8 cellular contexts compared by ENCODE assay signal in the genomic region with DNA sequence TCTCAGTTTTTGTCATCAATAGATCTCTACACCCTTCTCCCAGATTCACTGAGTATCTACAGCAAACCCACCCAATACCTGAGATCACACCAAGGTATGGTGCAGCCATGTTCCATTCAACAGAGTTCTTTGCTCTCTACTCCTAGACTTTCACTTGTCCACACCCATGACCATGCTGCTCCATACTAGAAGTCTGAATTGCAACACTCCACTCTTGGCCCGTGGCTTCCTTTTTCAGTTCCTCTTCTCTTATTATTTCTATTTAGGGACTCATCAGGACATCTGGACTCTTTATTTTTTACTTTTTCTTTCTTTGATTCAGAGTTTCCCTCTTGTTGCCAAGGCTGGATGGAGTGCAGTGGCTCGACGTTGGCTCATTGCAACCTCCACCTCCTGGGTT. TPM values are rescaled to one million over a fixed set of nuclear protein-coding genes. Genes with fewer than 3 reads are reported as not detected.
DNase-seq lines count a peak whose midpoint lies in the region; ATAC-seq and TF ChIP-seq lines count a peak whose summit lies in the region.
"Had no signal": no experiment of that assay in that cellular context is flagged by ENCODE, and none has a peak within 500 bp of the region (broad histone marks: within the 10 kb centered on the region; RNA-seq: fewer than 3 reads in every experiment).

No MANE protein-coding gene starts in this region.

- WGBS in prostate gland = 58% methylated on average over 3 of the region's 3 CpGs

- H3K9me3 Mint-ChIP-seq in stimulated activated naive CD8-positive, alpha-beta T cell treated with anti-CD3 and anti-CD28 coated beads, Interleukin-15, Interleukin-2, amounts not matched to agents 100 ng/mL and 50 ng/mL, for 24 hours = no peaks in the 10 kb centered on the region
- H3K9me3 Mint-ChIP-seq in Caco-2 (ENCODE audit: unreplicated experiment) = no peaks in the 10 kb centered on the region

- H3K9me3 ChIP-seq in prostate gland (no peaks in the 10 kb centered on the region), Caco-2 (no peaks in the 10 kb centered on the region)

- H3K4me1 ChIP-seq in prostate gland (replicated peaks) (peaks cover 4% of the 10 kb centered on the region), Caco-2 (no peaks in the 10 kb centered on the region; the same call in 1 of the 2 replicates)

- H3K4me3 Mint-ChIP-seq in stimulated activated naive CD8-positive, alpha-beta T cell treated with anti-CD3 and anti-CD28 coated beads, Interleukin-15, Interleukin-2, amounts not matched to agents 100 ng/mL and 50 ng/mL, for 24 hours = peak overlapping the region; percentile 49
- no peak overlapping the region for H3K4me3 Mint-ChIP-seq in Caco-2 (ENCODE audit: unreplicated experiment)

- peaks cover 0 to 4% of the 10 kb centered on the region in 2 donors for H3K36me3 ChIP-seq in prostate gland
- H3K36me3 ChIP-seq in Caco-2 (ENCODE audit: control insufficient read depth, insufficient read depth, low read length) = peaks cover 3% of the 10 kb centered on the region

- TF ChIP-seq CTCF in foreskin fibroblast (IDR thresholded peaks at IDR 0.05; ENCODE audit: low read depth, low read length) = no peak
- TF ChIP-seq CTCF in prostate gland (IDR thresholded peaks at IDR 0.05) = no peak
- TF ChIP-seq CTCF in Caco-2 (IDR thresholded peaks at IDR 0.05; ENCODE audit: insufficient read depth in 1 of 2, low read depth in 1 of 2, low read length in 1 of 2, severe bottlenecking in 1 of 2, unreplicated experiment in 1 of 2) = no peak

- peaks cover 76% of the 10 kb centered on the region for H3K4me1 Mint-ChIP-seq in stimulated activated naive CD8-positive, alpha-beta T cell treated with anti-CD3 and anti-CD28 coated beads, Interleukin-15, Interleukin-2, amounts not matched to agents 100 ng/mL and 50 ng/mL, for 24 hours (ENCODE audit: low read depth)
- H3K4me1 Mint-ChIP-seq in Caco-2 (ENCODE audit: low read depth, unreplicated experiment) = peaks cover 12% of the 10 kb centered on the region

- H3K27me3 ChIP-seq in prostate gland (replicated peaks; ENCODE audit: insufficient read depth) = no peaks in the 10 kb centered on the region
- no peaks in the 10 kb centered on the region for H3K27me3 ChIP-seq in Caco-2 (replicated peaks; ENCODE audit: control insufficient read depth, insufficient read depth, low read length)

- H3K4me3 ChIP-seq in foreskin fibroblast (ENCODE audit: low read depth in 1 of 2, low read length in 2 of 2) (no peak overlapping the region), prostate gland (no peak overlapping the region), Caco-2 (ENCODE audit: low read depth, low read length) (no peak overlapping the region)

- ATAC-seq in GM21447 (IDR thresholded peaks at IDR 0.05; ENCODE audit: unreplicated experiment) = peak; percentile 60

- intact Hi-C loops in prostate gland (cut with DNase I) = no loop called here
- intact Hi-C loops in Caco-2 (cut with micrococcal nuclease; ENCODE audit: unreplicated experiment) = loop anchor here (10.0 kb wide), 1 partner anchor 52 kb away; no protein-coding TSS in a partner anchor

- BruUV-seq in Caco-2 (replicated peaks; lab: Mats Ljungman, UMichigan) = no TSS peak

- CTCF ChIA-PET in Caco-2 (lab: Charles Lee) = interaction anchor here (0.6 to 0.8 kb wide), 2 partner anchors 14 to 152 kb away, joined by 3 to 4 read pairs; no protein-coding TSS in a partner anchor

- POLR2A ChIA-PET in Caco-2 (lab: Charles Lee) = no interaction called here

- no peak overlapping the region for H3K27ac ChIP-seq in prostate gland

- no peak for TF ChIP-seq POLR2A in prostate gland (IDR thresholded peaks at IDR 0.05)

- H3K27ac Mint-ChIP-seq in stimulated activated naive CD8-positive, alpha-beta T cell treated with anti-CD3 and anti-CD28 coated beads, Interleukin-15, Interleukin-2, amounts not matched to agents 100 ng/mL and 50 ng/mL, for 24 hours = peak overlapping the region; percentile 75
- no peak overlapping the region for H3K27ac Mint-ChIP-seq in Caco-2 (ENCODE audit: unreplicated experiment)

- peaks cover 52% of the 10 kb centered on the region for H3K36me3 Mint-ChIP-seq in stimulated activated naive CD8-positive, alpha-beta T cell treated with anti-CD3 and anti-CD28 coated beads, Interleukin-15, Interleukin-2, amounts not matched to agents 100 ng/mL and 50 ng/mL, for 24 hours (ENCODE audit: low read depth)
- peaks cover 94% of the 10 kb centered on the region for H3K36me3 Mint-ChIP-seq in Caco-2 (ENCODE audit: insufficient read depth, unreplicated experiment)

- DNase-seq in SIG-M5 treated with dmso at 0.1 percent for 504 hours (lab: John Stamatoyannopoulos, UW; ENCODE audit: unreplicated experiment) (peak; percentile 94), foreskin fibroblast (peak; percentile 48 to 72), prostate gland (ENCODE audit: low spot score) (no peak), NCI-H2196 (lab: John Stamatoyannopoulos, UW; ENCODE audit: unreplicated experiment) (no peak), Caco-2 (no peak)
- DNase-seq: H7 had no signal

- no peaks in the 10 kb centered on the region for H3K27me3 Mint-ChIP-seq in stimulated activated naive CD8-positive, alpha-beta T cell treated with anti-CD3 and anti-CD28 coated beads, Interleukin-15, Interleukin-2, amounts not matched to agents 100 ng/mL and 50 ng/mL, for 24 hours
- H3K27me3 Mint-ChIP-seq in Caco-2 (ENCODE audit: insufficient read depth, unreplicated experiment) = no peaks in the 10 kb centered on the region

RNA-seq across cellular contexts. Expression of a gene that starts 37.1 kb away (rescaled TPM):
- total RNA-seq in prostate gland (100 to 1,000 TPM; 643 to 716 TPM), Caco-2 (2022) (915 and 956 TPM in 2 replicates)

Comparison
In these comparisons a context has a peak if more than half of its experiments do, and no peak if none do; other contexts are left out.
1. DNase-seq: peak in SIG-M5 treated with dmso at 0.1 percent for 504 hours (single experiment) and foreskin fibroblast (2 of 2); none in prostate gland (single experiment), NCI-H2196 (single experiment) and Caco-2 (0 of 2).